Comparison of ENCODE assay signal across 8 cellular contexts in genomic region chr5:150625831-150626746, GRCh38. TPM values are rescaled to one million over a fixed set of nuclear protein-coding genes. Genes with fewer than 3 reads are reported as not detected.
DNase-seq lines count a peak whose midpoint lies in the region; ATAC-seq and TF ChIP-seq lines count a peak whose summit lies in the region.

No MANE protein-coding gene starts in this region.

- H3K27ac ChIP-seq in AG04450 (ENCODE audit: low read depth, low read length) (no peak overlapping the region), upper lobe of left lung (peak overlapping the region; percentile 90 to 96 (median 94))

- TF ChIP-seq POLR2A in upper lobe of left lung (IDR thresholded peaks at IDR 0.05), result no peak

- CTCF ChIA-PET in AG04450 (lab: Charles Lee), result interaction anchor here (0.6 to 0.9 kb wide), 2 partner anchors 85 to 168 kb away, joined by 3 to 4 read pairs; no protein-coding TSS in a partner anchor

- no peak for TF ChIP-seq CTCF in AG04450 (IDR thresholded peaks at IDR 0.05; ENCODE audit: low read depth, low read length)
- TF ChIP-seq CTCF in upper lobe of left lung (IDR thresholded peaks at IDR 0.05), result no peak

- no peak for TF ChIP-seq EP300 in upper lobe of left lung (IDR thresholded peaks at IDR 0.05)

- H3K36me3 ChIP-seq in upper lobe of left lung, result peaks cover 0 to 6% (median 0%) of the 10 kb centered on the region in 4 donors

- peaks cover 51 to 74% (median 58%) of the 10 kb centered on the region in 4 donors for H3K4me1 ChIP-seq in upper lobe of left lung

- H3K4me3 ChIP-seq in AG04450 (ENCODE audit: low read depth, low read length), result peak overlapping the region; percentile 74
- H3K4me3 ChIP-seq in upper lobe of left lung, result peak overlapping the region; percentile 18 to 94 (median 80)

- H3K9me3 ChIP-seq in AG04450 (ENCODE audit: control insufficient read depth, insufficient read depth, low read length) (no peaks in the 10 kb centered on the region), upper lobe of left lung (no peaks in the 10 kb centered on the region)

- ATAC-seq in GM21381 (IDR thresholded peaks at IDR 0.05; ENCODE audit: unreplicated experiment), result peak; percentile 43
- ATAC-seq in HG03571 (IDR thresholded peaks at IDR 0.05; ENCODE audit: unreplicated experiment), result peak; percentile 40
- ATAC-seq in left ventricle myocardium superior, result peak; percentile 2
- no peak for ATAC-seq in upper lobe of left lung (ENCODE audit: low FRiP score in 2 of 2)

- intact Hi-C loops in left ventricle myocardium superior (cut with micrococcal nuclease), result no loop called here

- POLR2A ChIA-PET in AG04450 (lab: Yijun Ruan, JAX), result interaction anchor here (0.6 kb wide), 1 partner anchor 12 kb away, joined by 3 read pairs; no protein-coding TSS in a partner anchor

- H3K27me3 ChIP-seq in AG04450 (ENCODE audit: control insufficient read depth, insufficient read depth, low read length) (no peaks in the 10 kb centered on the region), upper lobe of left lung (no peaks in the 10 kb centered on the region)

- DNase-seq in AG04450 (ENCODE audit: low read depth, low spot score), result no peak
- no peak for DNase-seq in left ventricle myocardium superior
- no peak for DNase-seq in upper lobe of left lung
- DNase-seq in stimulated activated CD4-positive, alpha-beta T cell treated with anti-CD3 and anti-CD28 coated beads, Interleukin-4, amount 100 ng/mL, for 24 hours, result no peak
- DNase-seq in cerebellar nuclear complex (lab: John Stamatoyannopoulos, UW), result no peak
- DNase-seq in effector CD4-positive, alpha-beta T cell, result no peak

- WGBS in upper lobe of left lung, 2 donors, result 61 to 64% methylated on average over 9 to 10 of the region's 10 CpGs

RNA-seq across cellular contexts. Expression of gene SYNPO, which starts 14.4 kb away (rescaled TPM):
- polyA plus RNA-seq in AG04450 (2011; rRNA removed), result 10.1 and 12.7 TPM in 2 replicates
- 31.9 and 45.2 TPM in 2 replicates for polyA minus RNA-seq in AG04450 (2011; rRNA and poly(A)+ RNA removed)
- total RNA-seq in left ventricle myocardium superior (675 TPM), upper lobe of left lung (100 to 1,000 TPM in 2 of 6 donors, 10 to 100 TPM in 4; 41.9 to 150 (median 84.3) TPM)

RNA-seq across cellular contexts. Expression of gene MYOZ3, which starts 35.0 kb away (rescaled TPM):
- 0.51 and 0.68 TPM in 2 replicates for polyA plus RNA-seq in AG04450 (2011; rRNA removed)
- polyA minus RNA-seq in AG04450 (2011; rRNA and poly(A)+ RNA removed), result 0.74 and 0.78 TPM in 2 replicates
- total RNA-seq in left ventricle myocardium superior (3.2 TPM), upper lobe of left lung (1 to 10 TPM in 2 of 6 donors, under 1 TPM in 3, not detected in 1; 0.61 to 2.8 (median 0.89) TPM)

Comparison
In these comparisons a context has a peak if more than half of its experiments do, and no peak if none do; other contexts are left out.
1. ATAC-seq: peak in GM21381 (single experiment), HG03571 (single experiment) and left ventricle myocardium superior (single experiment); none in upper lobe of left lung (0 of 2).